9 cellular contexts compared by ENCODE assay signal in the genomic region with DNA sequence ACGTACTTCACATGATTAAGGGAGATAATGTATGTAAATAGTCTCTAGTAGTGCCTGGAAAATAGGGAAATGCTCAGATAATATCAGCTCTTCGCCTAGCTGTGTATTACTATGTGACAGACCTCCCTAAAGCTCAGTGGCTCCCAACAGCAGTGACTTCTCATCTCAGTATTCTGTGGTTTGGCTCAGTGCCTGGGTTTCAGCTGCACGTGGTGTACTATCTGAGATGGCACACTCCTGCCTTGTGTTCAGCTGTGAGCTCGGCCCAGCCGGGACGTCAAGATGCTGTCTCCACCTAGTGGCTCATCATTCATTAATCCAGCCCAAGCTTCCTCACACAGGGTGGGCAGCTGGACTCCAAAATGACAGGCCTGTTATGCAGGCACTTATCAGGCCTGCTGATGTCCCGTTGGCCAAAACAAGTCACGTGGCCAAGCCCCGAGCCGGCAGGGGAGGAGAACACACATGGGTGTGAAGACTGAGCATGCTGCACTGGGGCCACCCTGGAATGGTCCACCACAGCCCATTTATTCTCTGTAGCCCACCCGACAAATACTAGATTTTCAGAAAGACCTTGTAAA. TPM values are rescaled to one million over a fixed set of nuclear protein-coding genes. Genes with fewer than 3 reads are reported as not detected.
DNase-seq lines count a peak whose midpoint lies in the region; ATAC-seq and TF ChIP-seq lines count a peak whose summit lies in the region.
"Had no signal": no experiment of that assay in that cellular context is flagged by ENCODE, and none has a peak within 500 bp of the region (broad histone marks: within the 10 kb centered on the region; RNA-seq: fewer than 3 reads in every experiment).

No MANE protein-coding gene starts in this region.

- H3K4me3 ChIP-seq in WI38 (ENCODE audit: low read depth, low read length) (no peak overlapping the region), breast epithelium (no peak overlapping the region), kidney epithelial cell (ENCODE audit: low read depth, low read length) (no peak overlapping the region)

- H3K4me1 ChIP-seq in breast epithelium, result peaks cover 5% of the 10 kb centered on the region in 2 donors
- H3K4me1 ChIP-seq: Caco-2 had no signal

- H3K36me3 ChIP-seq in breast epithelium, result no peaks in the 10 kb centered on the region
- peaks cover 8% of the 10 kb centered on the region for H3K36me3 ChIP-seq in kidney epithelial cell (ENCODE audit: control insufficient read depth, insufficient read depth, low read length)

- H3K27ac ChIP-seq in breast epithelium, result peak overlapping the region; percentile 21 to 36

- peak; percentile 12 for DNase-seq in NCI-H1092 treated with DMSO at 0.1 percent for 48 hours (lab: John Stamatoyannopoulos, UW)
- DNase-seq in NCI-H1092 (lab: John Stamatoyannopoulos, UW), result no peak
- DNase-seq in NCI-H2029 treated with DMSO at 0.1 percent for 48 hours (lab: John Stamatoyannopoulos, UW), result peak; percentile 100
- DNase-seq in breast epithelium (ENCODE audit: low spot score in 2 of 2), result peak; percentile 86 to 95
- peak; percentile 98 for DNase-seq in kidney epithelial cell (ENCODE audit: low read depth)
- peak; percentile 79 for DNase-seq in stimulated activated CD4-positive, alpha-beta T cell treated with anti-CD3 and anti-CD28 coated beads, Interleukin-4, amount 100 ng/mL, for 1 hour

- peak; percentile 99 for ATAC-seq in HG02884 (IDR thresholded peaks at IDR 0.05; ENCODE audit: unreplicated experiment)

- H3K9me3 ChIP-seq in breast epithelium, result no peaks in the 10 kb centered on the region
- H3K9me3 ChIP-seq: Caco-2 had no signal

- peak; percentile 51 for TF ChIP-seq CTCF in WI38 (IDR thresholded peaks at IDR 0.05; ENCODE audit: low read depth, low read length)
- TF ChIP-seq CTCF in breast epithelium (IDR thresholded peaks at IDR 0.05), result peak; percentile 14 to 55 (median 42)
- peak; percentile 63 for TF ChIP-seq CTCF in kidney epithelial cell (IDR thresholded peaks at IDR 0.05; ENCODE audit: insufficient read depth, low read length, poor library complexity, severe bottlenecking)

- H3K27me3 ChIP-seq in breast epithelium, result no peaks in the 10 kb centered on the region
- no peaks in the 10 kb centered on the region for H3K27me3 ChIP-seq in kidney epithelial cell (ENCODE audit: control insufficient read depth, insufficient read depth, low read length)

- intact Hi-C loops in breast epithelium (cut with DNase I; ENCODE audit: low total_unique reads), result no loop called here

- no peak for TF ChIP-seq POLR2A in breast epithelium (IDR thresholded peaks at IDR 0.05)

RNA-seq across cellular contexts. Expression of gene SLFNL1, which starts 17.8 kb away (rescaled TPM):
- total RNA-seq in breast epithelium (under 1 TPM; 0.16 to 0.66 (median 0.29) TPM), kidney epithelial cell (0.41 TPM in 1 of 2 replicates, not detected in the other)

RNA-seq across cellular contexts. Expression of gene CTPS1, which starts 24.2 kb away (rescaled TPM):
- total RNA-seq in breast epithelium (10 to 100 TPM; 13.1 to 20.0 (median 13.2) TPM), kidney epithelial cell (51.6 and 59.8 TPM in 2 replicates)
